ENCODE assay signal across 10 cellular contexts in genomic region chr14:73467377-73467776, GRCh38. TPM values are rescaled to one million over a fixed set of nuclear protein-coding genes. Genes with fewer than 3 reads are reported as not detected.
A peak's percentile ranks its signal among the peaks of the same experiment; 100 is the strongest.
DNase-seq lines count a peak whose midpoint lies in the region; ATAC-seq and TF ChIP-seq lines count a peak whose summit lies in the region.
"Had no signal": no experiment of that assay in that cellular context is flagged by ENCODE, and none has a peak within 500 bp of the region (broad histone marks: within the 10 kb centered on the region; RNA-seq: fewer than 3 reads in every experiment).

No MANE protein-coding gene starts in this region.

- peak; percentile 88 for DNase-seq in activated effector memory CD4-positive, alpha-beta T cell treated with anti-CD3 and anti-CD28 coated beads, Interleukin-2, amount 50 U/mL, for 16 hours
- no peak for DNase-seq in activated effector memory CD4-positive, alpha-beta T cell treated with Interleukin-2 at 50 U/mL for 16 hours
- DNase-seq in activated T-cell treated with anti-CD3 and anti-CD28 coated beads for 48 hours (ENCODE audit: low read depth) (peak; percentile 74), left lung (peak; percentile 54 to 90), prostate gland (ENCODE audit: low spot score) (no peak)
- peak; percentile 33 for DNase-seq in stimulated activated CD8-positive, alpha-beta memory T cell treated with anti-CD3 and anti-CD28 coated beads, Interleukin-7, amount 100 ng/mL, for 24 hours (ENCODE audit: low read depth)
- DNase-seq: posterior cingulate gyrus had no signal

- WGBS in prostate gland, result 88% methylated on average over 5 of the region's 5 CpGs

- H3K27me3 ChIP-seq in left lung (no peaks in the 10 kb centered on the region), prostate gland (replicated peaks; ENCODE audit: insufficient read depth) (no peaks in the 10 kb centered on the region)

- peaks cover 12 to 73% of the 10 kb centered on the region in 2 donors for H3K4me1 ChIP-seq in left lung
- peaks cover 3% of the 10 kb centered on the region for H3K4me1 ChIP-seq in prostate gland (replicated peaks)

- no peak for ATAC-seq in left lung
- ATAC-seq in HG03378 (IDR thresholded peaks at IDR 0.05; ENCODE audit: unreplicated experiment), result no peak
- ATAC-seq in HG03439 (IDR thresholded peaks at IDR 0.05; ENCODE audit: unreplicated experiment), result no peak
- ATAC-seq: A549 had no signal

- no peak for TF ChIP-seq CTCF in left lung (IDR thresholded peaks at IDR 0.05)
- no peak for TF ChIP-seq CTCF in prostate gland (IDR thresholded peaks at IDR 0.05)

- H3K27ac ChIP-seq in left lung (peak overlapping the region in 1 of 2 donors; percentile 91), prostate gland (no peak overlapping the region)

- no peaks in the 10 kb centered on the region for H3K9me3 ChIP-seq in left lung
- no peaks in the 10 kb centered on the region for H3K9me3 ChIP-seq in prostate gland
- H3K9me3 ChIP-seq: A549 had no signal

- TF ChIP-seq POLR2A in prostate gland (IDR thresholded peaks at IDR 0.05), result no peak

- H3K4me3 ChIP-seq in left lung (no peak overlapping the region), prostate gland (no peak overlapping the region)
- H3K4me3 ChIP-seq: A549 had no signal

- H3K36me3 ChIP-seq in left lung, result no peaks in the 10 kb centered on the region
- H3K36me3 ChIP-seq in prostate gland, result no peaks in the 10 kb centered on the region

- intact Hi-C loops in left lung (cut with DNase I), result no loop called here
- intact Hi-C loops in prostate gland (cut with DNase I), result no loop called here

RNA-seq across cellular contexts. Expression of gene NUMB, which starts 9.0 kb away (rescaled TPM):
- 100 to 1,000 TPM in 1 of 2 donors, 10 to 100 TPM in 1; 95.1 to 121 TPM for total RNA-seq in left lung
- total RNA-seq in prostate gland, result 10 to 100 TPM; 38.4 to 57.8 TPM

RNA-seq across cellular contexts. Expression of gene RIOX1, which starts 23.4 kb away (rescaled TPM):
- total RNA-seq in left lung (10 to 100 TPM; 11.9 to 14.7 TPM), prostate gland (10 to 100 TPM; 20.9 to 62.8 TPM)

Comparison
In these comparisons a context has a peak if more than half of its experiments do, and no peak if none do; other contexts are left out.
1. DNase-seq: peak in activated effector memory CD4-positive, alpha-beta T cell treated with anti-CD3 and anti-CD28 coated beads, Interleukin-2, amount 50 U/mL, for 16 hours (single experiment), activated T-cell treated with anti-CD3 and anti-CD28 coated beads for 48 hours (single experiment), left lung (2 of 2) and stimulated activated CD8-positive, alpha-beta memory T cell treated with anti-CD3 and anti-CD28 coated beads, Interleukin-7, amount 100 ng/mL, for 24 hours (single experiment); none in activated effector memory CD4-positive, alpha-beta T cell treated with Interleukin-2 at 50 U/mL for 16 hours (single experiment) and prostate gland (single experiment).